Comparison of ENCODE assay signal across 8 cellular contexts in genomic region chr5:55711531-55712022, GRCh38. TPM values are rescaled to one million over a fixed set of nuclear protein-coding genes. Genes with fewer than 3 reads are reported as not detected.
A peak's percentile ranks its signal among the peaks of the same experiment; 100 is the strongest.
DNase-seq lines count a peak whose midpoint lies in the region; ATAC-seq and TF ChIP-seq lines count a peak whose summit lies in the region.

No MANE protein-coding gene starts in this region.

- H3K27me3 ChIP-seq in cardiac muscle cell (no peaks in the 10 kb centered on the region), adrenal gland (no peaks in the 10 kb centered on the region), right lobe of liver (no peaks in the 10 kb centered on the region), tibial artery (no peaks in the 10 kb centered on the region)

- H3K27ac ChIP-seq in cardiac muscle cell, result no peak overlapping the region
- peak overlapping the region in 3 of 5 donors; percentile 39 to 56 (median 52) for H3K27ac ChIP-seq in adrenal gland
- H3K27ac ChIP-seq in right lobe of liver, result peak overlapping the region; percentile 26 to 34 (median 32)
- H3K27ac ChIP-seq in tibial artery, result peak overlapping the region; percentile 69 to 77

- intact Hi-C loops in Right ventricle myocardium inferior (cut with DNase I) (loop anchor here (5.0 kb wide), 2 partner anchors 281 to 486 kb away; partner anchors contain the start of gene IL6ST), adrenal gland (cut with DNase I) (no loop called here), right lobe of liver (cut with DNase I) (no loop called here), tibial artery (cut with DNase I; ENCODE audit: low total_unique reads) (no loop called here)

- no peaks in the 10 kb centered on the region for H3K9me3 ChIP-seq in cardiac muscle cell (ENCODE audit: low read depth)
- no peaks in the 10 kb centered on the region for H3K9me3 ChIP-seq in adrenal gland (replicated peaks in 1 of 3)
- H3K9me3 ChIP-seq in right lobe of liver, result no peaks in the 10 kb centered on the region
- H3K9me3 ChIP-seq in tibial artery, result no peaks in the 10 kb centered on the region

- ATAC-seq in Right ventricle myocardium inferior, result no peak
- ATAC-seq in right lobe of liver, result no peak
- no peak for ATAC-seq in GM19023 (IDR thresholded peaks at IDR 0.05; ENCODE audit: unreplicated experiment)

- peak overlapping the region; percentile 91 for H3K4me3 ChIP-seq in cardiac muscle cell
- H3K4me3 ChIP-seq in adrenal gland, result peak overlapping the region; percentile 19 to 82 (median 50)
- H3K4me3 ChIP-seq in right lobe of liver, result peak overlapping the region; percentile 64 to 96 (median 82)
- peak overlapping the region; percentile 92 to 95 for H3K4me3 ChIP-seq in tibial artery

- H3K36me3 ChIP-seq in cardiac muscle cell, result no peaks in the 10 kb centered on the region
- no peaks in the 10 kb centered on the region for H3K36me3 ChIP-seq in adrenal gland (replicated peaks in 1 of 2)
- no peaks in the 10 kb centered on the region for H3K36me3 ChIP-seq in right lobe of liver
- peaks cover 0 to 9% (median 0%) of the 10 kb centered on the region in 3 donors for H3K36me3 ChIP-seq in tibial artery

- DNase-seq in cardiac muscle cell (ENCODE audit: low read depth in 1 of 2, low spot score in 1 of 2) (no peak), Right ventricle myocardium inferior (ENCODE audit: missing footprints) (no peak), adrenal gland (no peak), right lobe of liver (no peak), tibial artery (no peak), globus pallidus (ENCODE audit: low spot score) (no peak), ACHN (no peak)

- in situ Hi-C loops in ACHN (cut with HindIII; ENCODE audit: low pct_ligation_motif_present, low pct_unique_long_range_greater_than_20kb, low sequenced_read_pairs), result no loop called here

- H3K4me1 ChIP-seq in cardiac muscle cell (ENCODE audit: low read depth) (no peaks in the 10 kb centered on the region), adrenal gland (replicated peaks in 1 of 2) (peaks cover 9 to 13% of the 10 kb centered on the region in 2 donors), right lobe of liver (peaks cover 0 to 5% (median 3%) of the 10 kb centered on the region in 4 donors), tibial artery (peaks cover 0 to 21% (median 11%) of the 10 kb centered on the region in 4 donors)

- no peak for TF ChIP-seq CTCF in cardiac muscle cell (IDR thresholded peaks at IDR 0.05; ENCODE audit: low read depth, low read length)
- no peak for TF ChIP-seq CTCF in adrenal gland (IDR thresholded peaks at IDR 0.05)
- TF ChIP-seq CTCF in right lobe of liver (IDR thresholded peaks at IDR 0.05), result no peak
- no peak for TF ChIP-seq CTCF in tibial artery (IDR thresholded peaks at IDR 0.05)

- TF ChIP-seq POLR2A in adrenal gland (IDR thresholded peaks at IDR 0.05) (no peak), right lobe of liver (IDR thresholded peaks at IDR 0.05) (no peak)

- WGBS in adrenal gland, 4 donors, result 2 to 8% (median 6%) methylated on average over 17 of the region's 17 CpGs
- 1% methylated on average over 13 of the region's 17 CpGs for WGBS in right lobe of liver (ENCODE audit: insufficient coverage, low coverage, low lambda C conversion rate, missing lambda C conversion rate)

RNA-seq across cellular contexts. Expression of gene SLC38A9, which starts 0.5 kb away (rescaled TPM):
- total RNA-seq in cardiac muscle cell, result 15.1 and 15.7 TPM in 2 replicates
- 14.4 TPM in 2 replicates for polyA plus RNA-seq in cardiac muscle cell
- total RNA-seq in Right ventricle myocardium inferior, result 7.9 TPM
- 10 to 100 TPM; 11.1 to 61.4 (median 13.9) TPM for total RNA-seq in adrenal gland
- polyA plus RNA-seq in adrenal gland, result 10 to 100 TPM in 1 of 3 donors, 1 to 10 TPM in 2; 7.6 to 15.0 (median 8.7) TPM
- 10 to 100 TPM; 12.5 to 21.0 (median 14.8) TPM for total RNA-seq in right lobe of liver

RNA-seq across cellular contexts. Expression of gene DDX4, which starts 26.3 kb away (rescaled TPM):
- total RNA-seq in cardiac muscle cell, result not detected in 2 replicates
- 0.34 TPM in 1 of 2 replicates, not detected in the other for polyA plus RNA-seq in cardiac muscle cell
- total RNA-seq in Right ventricle myocardium inferior, result not detected
- total RNA-seq in adrenal gland, result not detected
- not detected for polyA plus RNA-seq in adrenal gland
- total RNA-seq in right lobe of liver, result not detected
